ENCODE assay signal across 1 cellular context in genomic region chr1:72745413-72745812, GRCh38.
"Had no signal": no experiment of that assay in that cellular context is flagged by ENCODE, and none has a peak within 500 bp of the region (broad histone marks: within the 10 kb centered on the region; RNA-seq: fewer than 3 reads in every experiment).

No MANE protein-coding gene starts in this region.

- ATAC-seq: GM12878 had no signal

- H3K4me3 ChIP-seq: GM12878 had no signal
